ENCODE assay signal across 16 cellular contexts in genomic region chr12:66066929-66067281, GRCh38.
DNase-seq lines count a peak whose midpoint lies in the region; ATAC-seq, FAIRE-seq and TF ChIP-seq lines count a peak whose summit lies in the region.
"Had no signal": no experiment of that assay in that cellular context is flagged by ENCODE, and none has a peak within 500 bp of the region (broad histone marks: within the 10 kb centered on the region; RNA-seq: fewer than 3 reads in every experiment).

No MANE protein-coding gene starts in this region.

- no peak overlapping the region for H3K9ac ChIP-seq in astrocyte (ENCODE audit: low read length)

- no peaks in the 10 kb centered on the region for H3K9me3 Mint-ChIP-seq in astrocyte (ENCODE audit: unreplicated experiment)

- peaks cover 32% of the 10 kb centered on the region for H3K4me1 Mint-ChIP-seq in astrocyte (ENCODE audit: low read depth, unreplicated experiment)

- H3K27ac Mint-ChIP-seq in astrocyte (ENCODE audit: unreplicated experiment): no peak overlapping the region

- no peak overlapping the region for H2AFZ ChIP-seq in astrocyte (ENCODE audit: low read depth, low read length)

- peak; percentile 8 for ATAC-seq in GM18858 (IDR thresholded peaks at IDR 0.05; ENCODE audit: unreplicated experiment)
- ATAC-seq in GM21529 (IDR thresholded peaks at IDR 0.05; ENCODE audit: unreplicated experiment): peak; percentile 22
- peak; percentile 30 for ATAC-seq in HG03439 (IDR thresholded peaks at IDR 0.05; ENCODE audit: unreplicated experiment)
- ATAC-seq: body of pancreas, gastrocnemius medialis had no signal

- DNase-seq in astrocyte (ENCODE audit: low read depth) (no peak), T-helper 1 cell (no peak), activated gamma-delta T cell (lab: John Stamatoyannopoulos, UW) (no peak), GM10266 (ENCODE audit: extremely low spot score) (no peak), DMS 273 (lab: John Stamatoyannopoulos, UW; ENCODE audit: unreplicated experiment) (no peak)
- DNase-seq: activated CD4-positive, alpha-beta T cell treated with anti-CD3 and anti-CD28 coated beads, Interleukin-2, amount 50 U/mL, for 4 hours; activated effector memory CD4-positive, alpha-beta T cell treated with Interleukin-2 at 50 U/mL for 16 hours; body of pancreas; gastrocnemius medialis; GOT3; stimulated activated CD4-positive, alpha-beta T cell treated with anti-CD3 and anti-CD28 coated beads, Interleukin-4, amount 100 ng/mL, for 24 hours; stimulated activated naive CD4-positive, alpha-beta T cell had no signal

- H3K27ac ChIP-seq in astrocyte (ENCODE audit: low read depth, low read length): no peak overlapping the region
- H3K27ac ChIP-seq: body of pancreas, gastrocnemius medialis had no signal

- no peaks in the 10 kb centered on the region for H3K27me3 Mint-ChIP-seq in astrocyte (ENCODE audit: low read depth, unreplicated experiment)

- H3K4me3 Mint-ChIP-seq in astrocyte (ENCODE audit: unreplicated experiment): no peak overlapping the region

- no peaks in the 10 kb centered on the region for H3K36me3 Mint-ChIP-seq in astrocyte (ENCODE audit: low read depth, unreplicated experiment)

- peak overlapping the region; percentile 47 for H3K4me2 ChIP-seq in astrocyte (ENCODE audit: low read length)

- H3K79me2 ChIP-seq in astrocyte (ENCODE audit: insufficient read depth, low read length): no peaks in the 10 kb centered on the region

- no peaks in the 10 kb centered on the region for H3K9me3 ChIP-seq in astrocyte (ENCODE audit: insufficient read depth, low read depth, low read length)
- H3K9me3 ChIP-seq: body of pancreas, gastrocnemius medialis had no signal

- no peak for TF ChIP-seq CTCF in astrocyte (IDR thresholded peaks at IDR 0.05; ENCODE audit: insufficient read depth, low read depth, low read length)
- no peak for TF ChIP-seq CTCF in GM10266 (IDR thresholded peaks at IDR 0.05; ENCODE audit: control insufficient read depth, insufficient read depth, low read depth, missing control alignments)

- H3K4me1 ChIP-seq in astrocyte (ENCODE audit: insufficient read depth, low read length): peaks cover 18% of the 10 kb centered on the region
- H3K4me1 ChIP-seq: body of pancreas, gastrocnemius medialis had no signal

- peaks cover 6% of the 10 kb centered on the region for H3K27me3 ChIP-seq in astrocyte (ENCODE audit: insufficient read depth, low read length)
- H3K27me3 ChIP-seq: body of pancreas, gastrocnemius medialis had no signal

- H3K4me3 ChIP-seq in astrocyte (ENCODE audit: insufficient read depth, low read depth, low read length): no peak overlapping the region
- H3K4me3 ChIP-seq: body of pancreas, gastrocnemius medialis had no signal

- FAIRE-seq in astrocyte (lab: Jason Lieb, UNC): no peak
- FAIRE-seq: keratinocyte had no signal

- H4K20me1 ChIP-seq in astrocyte (ENCODE audit: insufficient read depth, low read length): peaks cover 3% of the 10 kb centered on the region

- no peaks in the 10 kb centered on the region for H3K36me3 ChIP-seq in astrocyte (ENCODE audit: insufficient read depth, low read length)
- H3K36me3 ChIP-seq: gastrocnemius medialis had no signal
